In the genomic region with DNA sequence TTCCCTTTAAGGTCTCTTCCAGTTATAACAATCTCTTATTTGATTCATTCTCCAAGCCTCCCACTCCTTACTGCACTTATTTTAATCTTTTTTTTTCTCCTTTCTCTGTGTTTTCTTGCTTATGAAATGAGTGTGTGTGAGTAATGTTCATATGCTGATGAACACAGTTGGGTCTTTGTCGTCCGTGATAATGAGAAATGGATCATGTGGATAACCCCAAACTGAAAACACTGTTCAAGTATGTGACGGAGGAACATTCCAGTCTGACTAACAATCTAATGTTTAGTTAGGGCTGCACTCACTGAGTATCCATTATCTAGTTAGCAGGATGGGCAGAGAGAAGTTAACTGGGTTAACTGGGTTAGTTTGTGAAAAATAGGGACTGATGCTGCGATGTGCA, we compare ENCODE assay signal across 12 cellular contexts.
DNase-seq lines count a peak whose midpoint lies in the region; ATAC-seq and TF ChIP-seq lines count a peak whose summit lies in the region.
"Had no signal": no experiment of that assay in that cellular context is flagged by ENCODE, and none has a peak within 500 bp of the region (broad histone marks: within the 10 kb centered on the region; RNA-seq: fewer than 3 reads in every experiment).

No MANE protein-coding gene starts in this region.

- no peak for TF ChIP-seq POLR2A in breast epithelium (IDR thresholded peaks at IDR 0.05)

- H2AFZ ChIP-seq in Karpas-422 (ENCODE audit: low read length): no peak overlapping the region

- H3K79me2 ChIP-seq in Karpas-422 (ENCODE audit: low read length): no peaks in the 10 kb centered on the region

- no peak overlapping the region for H3K4me2 ChIP-seq in Karpas-422 (ENCODE audit: low read depth, low read length, poor library complexity, severe bottlenecking)

- no peaks in the 10 kb centered on the region for H3K9me3 Mint-ChIP-seq in MCF 10A (ENCODE audit: unreplicated experiment)
- H3K9me3 Mint-ChIP-seq in activated naive CD8-positive, alpha-beta T cell treated with anti-CD3 and anti-CD28 coated beads for 36 hours: peaks cover 8% of the 10 kb centered on the region

- CTCF ChIA-PET in MCF 10A (lab: Yijun Ruan, JAX): interaction anchor here (5.0 kb wide), 1 partner anchor 14 kb away, joined by 32 read pairs; no protein-coding TSS in a partner anchor

- no peak overlapping the region for H3K4me3 Mint-ChIP-seq in MCF 10A (ENCODE audit: unreplicated experiment)
- H3K4me3 Mint-ChIP-seq in activated naive CD8-positive, alpha-beta T cell treated with anti-CD3 and anti-CD28 coated beads for 36 hours: no peak overlapping the region

- ATAC-seq in left ventricle myocardium superior (peak; percentile 39), GM21390 (IDR thresholded peaks at IDR 0.05; ENCODE audit: unreplicated experiment) (no peak)

- no peak for DNase-seq in breast epithelium (ENCODE audit: low spot score in 2 of 2)
- DNase-seq in MCF 10A (ENCODE audit: unreplicated experiment): no peak
- DNase-seq in activated naive CD8-positive, alpha-beta T cell treated with anti-CD3 and anti-CD28 coated beads for 36 hours: no peak
- DNase-seq in left ventricle myocardium superior: no peak
- no peak for DNase-seq in DMS 273 treated with DMSO at 0.1 percent for 48 hours (lab: John Stamatoyannopoulos, UW)
- DNase-seq in Karpas-422: no peak
- DNase-seq: C1 segment of cervical spinal cord, colonic mucosa, NCI-H226, SIG-M5 had no signal

- H3K27ac Mint-ChIP-seq in MCF 10A (ENCODE audit: low read depth, unreplicated experiment): no peak overlapping the region
- H3K27ac Mint-ChIP-seq in activated naive CD8-positive, alpha-beta T cell treated with anti-CD3 and anti-CD28 coated beads for 36 hours: peak overlapping the region; percentile 94

- H3K9me3 ChIP-seq in breast epithelium (no peaks in the 10 kb centered on the region), Karpas-422 (ENCODE audit: low read length) (no peaks in the 10 kb centered on the region)
- H3K9me3 ChIP-seq: colonic mucosa had no signal

- no peaks in the 10 kb centered on the region for H3K27me3 ChIP-seq in breast epithelium
- no peaks in the 10 kb centered on the region for H3K27me3 ChIP-seq in Karpas-422 (ENCODE audit: low read length)
- H3K27me3 ChIP-seq: colonic mucosa had no signal

- no peaks in the 10 kb centered on the region for H3K36me3 Mint-ChIP-seq in MCF 10A (ENCODE audit: insufficient read depth, unreplicated experiment)
- peaks cover 11% of the 10 kb centered on the region for H3K36me3 Mint-ChIP-seq in activated naive CD8-positive, alpha-beta T cell treated with anti-CD3 and anti-CD28 coated beads for 36 hours

- no peak for TF ChIP-seq CTCF in breast epithelium (IDR thresholded peaks at IDR 0.05)
- no peak for TF ChIP-seq CTCF in MCF 10A (IDR thresholded peaks at IDR 0.05; ENCODE audit: unreplicated experiment)

- peak overlapping the region; percentile 35 to 39 for H3K27ac ChIP-seq in breast epithelium
- peak overlapping the region; percentile 100 for H3K27ac ChIP-seq in temporal lobe (ENCODE audit: low read depth, low read length)
- no peak overlapping the region for H3K27ac ChIP-seq in Karpas-422 (ENCODE audit: low read length)
- H3K27ac ChIP-seq: colonic mucosa had no signal

- H3K4me1 ChIP-seq in breast epithelium: no peaks in the 10 kb centered on the region
- no peaks in the 10 kb centered on the region for H3K4me1 ChIP-seq in Karpas-422 (ENCODE audit: low read length)
- H3K4me1 ChIP-seq: colonic mucosa had no signal

- no TSS peak for BruUV-seq in MCF 10A (replicated peaks; lab: Mats Ljungman, UMichigan)

- no peaks in the 10 kb centered on the region for H4K20me1 ChIP-seq in Karpas-422 (ENCODE audit: insufficient read depth, low read depth, low read length)

- no peaks in the 10 kb centered on the region for H3K27me3 Mint-ChIP-seq in MCF 10A (ENCODE audit: insufficient read depth, unreplicated experiment)
- no peaks in the 10 kb centered on the region for H3K27me3 Mint-ChIP-seq in activated naive CD8-positive, alpha-beta T cell treated with anti-CD3 and anti-CD28 coated beads for 36 hours

- POLR2A ChIA-PET in MCF 10A (lab: Yijun Ruan, JAX): interaction anchor here (0.9 to 1.5 kb wide), 2 partner anchors 172 to 253 kb away, joined by 3 read pairs; partner anchors contain the start of gene DUSP10

- H3K36me3 ChIP-seq in breast epithelium (no peaks in the 10 kb centered on the region), Karpas-422 (ENCODE audit: insufficient read depth, low read length) (no peaks in the 10 kb centered on the region)
- H3K36me3 ChIP-seq: colonic mucosa had no signal

- no peaks in the 10 kb centered on the region for H3K9me2 ChIP-seq in Karpas-422 (replicated peaks; ENCODE audit: insufficient read depth, low read length)

- H3K9ac ChIP-seq in Karpas-422 (ENCODE audit: low read length): no peak overlapping the region

- peaks cover 37% of the 10 kb centered on the region for H3K4me1 Mint-ChIP-seq in MCF 10A (ENCODE audit: insufficient read depth, unreplicated experiment)
- peaks cover 35% of the 10 kb centered on the region for H3K4me1 Mint-ChIP-seq in activated naive CD8-positive, alpha-beta T cell treated with anti-CD3 and anti-CD28 coated beads for 36 hours

- intact Hi-C loops in breast epithelium (cut with DNase I; ENCODE audit: low total_unique reads): no loop called here
- intact Hi-C loops in MCF 10A (cut with micrococcal nuclease): loop anchor here (5.0 kb wide), 2 partner anchors 108 to 253 kb away; partner anchors contain the start of gene DUSP10
- intact Hi-C loops in left ventricle myocardium superior (cut with micrococcal nuclease): loop anchor here (10.0 kb wide), 1 partner anchor 450 kb away; no protein-coding TSS in a partner anchor

- H3K4me3 ChIP-seq in breast epithelium (no peak overlapping the region), Karpas-422 (ENCODE audit: low read length) (no peak overlapping the region)
- H3K4me3 ChIP-seq: colonic mucosa had no signal
